In genomic region chr1:201737350-201738060, GRCh38 we compare ENCODE assay signal across 9 cellular contexts.
DNase-seq lines count a peak whose midpoint lies in the region; ATAC-seq lines count a peak whose summit lies in the region.
"Had no signal": no experiment of that assay in that cellular context is flagged by ENCODE, and none has a peak within 500 bp of the region (broad histone marks: within the 10 kb centered on the region; RNA-seq: fewer than 3 reads in every experiment).

No MANE protein-coding gene starts in this region.

- ATAC-seq in sciatic nerve (peak; percentile 72), HG02623 (IDR thresholded peaks at IDR 0.05; ENCODE audit: unreplicated experiment) (no peak)
- no peak for ATAC-seq in activated CD8-positive, alpha-beta memory T cell treated with anti-CD3 and anti-CD28 coated beads, Interleukin-2, amount 10 ng/mL, durations not matched to agents 7 days and 5 days
- ATAC-seq in activated CD4-positive, CD25-positive, alpha-beta regulatory T cell treated with anti-CD3 and anti-CD28 coated beads, Interleukin-2, amount 50 U/mL, for 24 hours: no peak

- H3K36me3 Mint-ChIP-seq in activated CD8-positive, alpha-beta memory T cell treated with anti-CD3 and anti-CD28 coated beads, Interleukin-2, amount 10 ng/mL, durations not matched to agents 7 days and 5 days: no peaks in the 10 kb centered on the region

- CTCF ChIA-PET in activated CD8-positive, alpha-beta memory T cell treated with anti-CD3 and anti-CD28 coated beads, Interleukin-2, amount 10 ng/mL, durations not matched to agents 7 days and 5 days (lab: Charles Lee): interaction anchor here (1.0 to 1.7 kb wide), 2 partner anchors 23 to 28 kb away, joined by 3 to 6 read pairs; no protein-coding TSS in a partner anchor

- no peak overlapping the region for H3K27ac Mint-ChIP-seq in activated CD8-positive, alpha-beta memory T cell treated with anti-CD3 and anti-CD28 coated beads, Interleukin-2, amount 10 ng/mL, durations not matched to agents 7 days and 5 days

- H3K27me3 Mint-ChIP-seq in activated CD8-positive, alpha-beta memory T cell treated with anti-CD3 and anti-CD28 coated beads, Interleukin-2, amount 10 ng/mL, durations not matched to agents 7 days and 5 days: peaks cover 49% of the 10 kb centered on the region

- DNase-seq in ELF-1 (ENCODE audit: low read depth, low spot score) (peak; percentile 68), astrocyte of the hippocampus (ENCODE audit: low read depth, low spot score) (peak; percentile 88), hippocampal formation (lab: John Stamatoyannopoulos, UW) (peak; percentile 57 to 84), sciatic nerve (ENCODE audit: low spot score) (no peak), SK-N-DZ (ENCODE audit: low spot score) (no peak)
- DNase-seq in activated CD8-positive, alpha-beta memory T cell treated with anti-CD3 and anti-CD28 coated beads, Interleukin-2, amount 10 ng/mL, durations not matched to agents 7 days and 5 days: no peak
- DNase-seq: GF-D8 had no signal

- H3K9me3 Mint-ChIP-seq in activated CD8-positive, alpha-beta memory T cell treated with anti-CD3 and anti-CD28 coated beads, Interleukin-2, amount 10 ng/mL, durations not matched to agents 7 days and 5 days (ENCODE audit: low read depth): no peaks in the 10 kb centered on the region

- intact Hi-C loops in sciatic nerve (cut with DNase I): no loop called here

- H3K4me1 Mint-ChIP-seq in activated CD8-positive, alpha-beta memory T cell treated with anti-CD3 and anti-CD28 coated beads, Interleukin-2, amount 10 ng/mL, durations not matched to agents 7 days and 5 days: peaks cover 10% of the 10 kb centered on the region

- H3K4me3 Mint-ChIP-seq in activated CD8-positive, alpha-beta memory T cell treated with anti-CD3 and anti-CD28 coated beads, Interleukin-2, amount 10 ng/mL, durations not matched to agents 7 days and 5 days: no peak overlapping the region

Comparison
In these comparisons a context has a peak if more than half of its experiments do, and no peak if none do; other contexts are left out.
1. DNase-seq: peak in ELF-1 (single experiment), astrocyte of the hippocampus (single experiment) and hippocampal formation (2 of 2); none in sciatic nerve (single experiment), SK-N-DZ (single experiment) and activated CD8-positive, alpha-beta memory T cell treated with anti-CD3 and anti-CD28 coated beads, Interleukin-2, amount 10 ng/mL, durations not matched to agents 7 days and 5 days (single experiment).